Comparison of ENCODE assay signal across 7 cellular contexts in the genomic region with DNA sequence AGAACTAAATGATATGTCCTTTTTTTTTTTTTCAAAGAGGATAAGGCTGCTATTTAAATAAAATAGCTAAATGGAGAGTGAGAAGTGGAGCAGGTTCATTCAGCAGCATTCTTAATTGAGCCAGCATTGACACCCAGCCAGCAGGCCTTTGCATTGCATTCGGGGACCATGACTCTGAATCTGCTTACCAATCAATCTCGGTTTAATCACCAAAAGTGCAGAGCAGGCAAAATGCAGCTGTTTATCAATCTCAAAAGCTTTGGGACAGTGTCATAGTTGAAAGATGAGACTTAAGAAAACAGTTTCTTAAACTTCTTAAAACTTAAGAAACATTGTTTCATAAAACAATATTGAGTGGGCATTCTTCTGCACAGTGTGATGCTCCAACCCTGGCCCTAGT.
"Had no signal": no experiment of that assay in that cellular context is flagged by ENCODE, and none has a peak within 500 bp of the region (broad histone marks: within the 10 kb centered on the region; RNA-seq: fewer than 3 reads in every experiment).

No MANE protein-coding gene starts in this region.

- DNase-seq: GM23248, GOT3, H7, HFFc6 had no signal

- FAIRE-seq: HTR-8/SVneo had no signal

- ATAC-seq: HCT116 had no signal

- H2AFZ ChIP-seq: GM23248 had no signal

- H3K9me3 ChIP-seq: HAP-1 had no signal

- H3K9ac ChIP-seq: GM23248 had no signal

- H3K36me3 ChIP-seq: HAP-1 had no signal

- H3K4me3 ChIP-seq: GM23248, HAP-1 had no signal

- H3K27ac ChIP-seq: GM23248 had no signal
